In genomic region chr17:33521784-33522183, GRCh38 we compare ENCODE assay signal across 11 cellular contexts.
A peak's percentile ranks its signal among the peaks of the same experiment; 100 is the strongest.
DNase-seq lines count a peak whose midpoint lies in the region; ATAC-seq and TF ChIP-seq lines count a peak whose summit lies in the region.
"Had no signal": no experiment of that assay in that cellular context is flagged by ENCODE, and none has a peak within 500 bp of the region (broad histone marks: within the 10 kb centered on the region; RNA-seq: fewer than 3 reads in every experiment).

No MANE protein-coding gene starts in this region.

- no peak overlapping the region for H3K27ac ChIP-seq in H9 (ENCODE audit: insufficient read length, low read depth, low read length)
- H3K27ac ChIP-seq: KMS-11 had no signal

- H3K27me3 ChIP-seq in H9 (ENCODE audit: insufficient read depth, low read length) = no peaks in the 10 kb centered on the region; the same call in 1 of the 2 replicates

- no peak overlapping the region for H2AFZ ChIP-seq in H9 (ENCODE audit: low read length)

- H4K8ac ChIP-seq in H9 (replicated peaks; ENCODE audit: insufficient read length, low read depth, low read length) = no peak overlapping the region

- H4K5ac ChIP-seq in H9 (ENCODE audit: insufficient read length, low read depth, low read length) = no peak overlapping the region

- no peak overlapping the region for H3K23ac ChIP-seq in H9 (ENCODE audit: insufficient read length, low read depth, low read length)

- H3K4ac ChIP-seq in H9 (ENCODE audit: low read depth, low read length) = no peak overlapping the region

- peaks cover 0 to 2% (median under 1%) of the 10 kb centered on the region in 3 experiments; a peak in 1 of 7 replicates for H3K36me3 Mint-ChIP-seq in H9 (ENCODE audit: insufficient read depth in 1 of 3, low read depth in 3 of 3)

- DNase-seq in NCI-H2029 treated with DMSO at 0.1 percent for 48 hours (lab: John Stamatoyannopoulos, UW) = peak; percentile 2
- no peak for DNase-seq in NCI-H2029 (lab: John Stamatoyannopoulos, UW)
- peak; percentile 80 for DNase-seq in H9
- no peak for DNase-seq in astrocyte of the spinal cord (ENCODE audit: low read depth, low spot score)
- peak in 2 of 3 donors; percentile 42 to 49 for DNase-seq in mucosa of descending colon
- DNase-seq in A172 (ENCODE audit: low spot score) = no peak
- DNase-seq in KG1 (lab: John Stamatoyannopoulos, UW) = no peak
- DNase-seq: activated T-cell treated with anti-CD3 and anti-CD28 coated beads, Interleukin-2, amount 50 U/mL, for 4 hours; cortex of kidney had no signal

- no peaks in the 10 kb centered on the region for H3K79me2 ChIP-seq in H9 (ENCODE audit: insufficient read depth, low read length)

- no peaks in the 10 kb centered on the region for H3K79me1 ChIP-seq in H9 (ENCODE audit: insufficient read depth, low read depth, low read length, poor library complexity, severe bottlenecking)

- peak; percentile 24 for ATAC-seq in mucosa of descending colon
- no peak for ATAC-seq in HG02970 (IDR thresholded peaks at IDR 0.05; ENCODE audit: low FRiP score, unreplicated experiment)
- ATAC-seq: activated T-cell treated with anti-CD3 and anti-CD28 coated beads, Interleukin-2, amount 50 U/mL, for 4 hours had no signal

- no peak overlapping the region for H3K56ac ChIP-seq in H9 (ENCODE audit: insufficient read length, low read depth, low read length)

- no peak overlapping the region for H3T11ph ChIP-seq in H9 (ENCODE audit: low read length)

- TF ChIP-seq CTCF in H9 (conservative IDR thresholded peaks at IDR 0.05) (peak; percentile 76), astrocyte of the spinal cord (IDR thresholded peaks at IDR 0.05; ENCODE audit: low read depth, low read length) (peak; percentile 11), mucosa of descending colon (IDR thresholded peaks at IDR 0.05) (no peak)

- H2BK5ac ChIP-seq in H9 (ENCODE audit: insufficient read length, low read length) = no peak overlapping the region

- WGBS in H9 (ENCODE audit: extremely low coverage, insufficient read length, low lambda C conversion rate) = no CpG with 5 or more reads among the region's 5 CpGs

- H3K27ac Mint-ChIP-seq in H9 = no peak overlapping the region

- H2BK120ac ChIP-seq in H9 (ENCODE audit: low read depth, low read length, poor library complexity, severe bottlenecking) = no peak overlapping the region

- H3K4me2 ChIP-seq in H9 (ENCODE audit: insufficient read depth, insufficient read length, low read length) = no peak overlapping the region
- H3K4me2 ChIP-seq: KMS-11 had no signal

- in situ Hi-C loops in astrocyte of the spinal cord (cut with HindIII; ENCODE audit: low sequenced_read_pairs) = no loop called here

- H3K4me3 Mint-ChIP-seq in H9 = no peak overlapping the region
- H3K4me3 Mint-ChIP-seq: activated T-cell treated with anti-CD3 and anti-CD28 coated beads, Interleukin-2, amount 50 U/mL, for 4 hours had no signal

- no peak overlapping the region for H3K9ac ChIP-seq in H9 (ENCODE audit: extremely low read depth, insufficient read length, low read length)
- H3K9ac ChIP-seq: KMS-11 had no signal

- no peaks in the 10 kb centered on the region for H4K20me1 ChIP-seq in H9 (ENCODE audit: control insufficient read depth, insufficient read depth, insufficient read length)

- H3K4me3 ChIP-seq in astrocyte of the spinal cord (ENCODE audit: low read depth, low read length) (no peak overlapping the region), mucosa of descending colon (no peak overlapping the region)

- H2BK20ac ChIP-seq in H9 (ENCODE audit: low read depth, low read length, poor library complexity, severe bottlenecking) = no peak overlapping the region

- H2BK15ac ChIP-seq in H9 (ENCODE audit: low read depth, low read length) = no peak overlapping the region

- H2AK5ac ChIP-seq in H9 (ENCODE audit: insufficient read length, low read length) = no peak overlapping the region

- H3K36me3 ChIP-seq in mucosa of descending colon (ENCODE audit: low read depth) = no peaks in the 10 kb centered on the region

- peaks cover 3 to 15% of the 10 kb centered on the region in 2 experiments; a peak in 3 of 4 replicates for H3K4me1 Mint-ChIP-seq in H9

- H3K4me1 ChIP-seq in H9 (ENCODE audit: insufficient read depth, low read length) (no peaks in the 10 kb centered on the region), mucosa of descending colon (ENCODE audit: low read depth) (no peaks in the 10 kb centered on the region)

- H3K9me3 ChIP-seq in H9 (ENCODE audit: control insufficient read depth, low read depth, low read length) = no peaks in the 10 kb centered on the region
- H3K9me3 ChIP-seq in mucosa of descending colon = no peaks in the 10 kb centered on the region

- no peak overlapping the region for H2BK12ac ChIP-seq in H9 (ENCODE audit: insufficient read length, low read depth, low read length)

- H4K91ac ChIP-seq in H9 (ENCODE audit: insufficient read length, low read depth, low read length) = no peak overlapping the region

- no peak overlapping the region for H3K18ac ChIP-seq in H9 (ENCODE audit: insufficient read length, low read depth, low read length)

- intact Hi-C loops in mucosa of descending colon (cut with DNase I, micrococcal nuclease) = loop anchor here in 1 of 2 donors (10.0 kb wide), 1 partner anchor 227 kb away; the partner anchor contains the start of gene ASIC2

- peaks cover 16% of the 10 kb centered on the region for H3K27me3 Mint-ChIP-seq in H9 (ENCODE audit: low read depth)

- H3K14ac ChIP-seq in H9 (ENCODE audit: insufficient read depth, low read length) = no peak overlapping the region

- no peaks in the 10 kb centered on the region for H3K23me2 ChIP-seq in H9 (ENCODE audit: insufficient read length, low read depth, low read length, poor library complexity, severe bottlenecking)

- H3K9me3 Mint-ChIP-seq in H9 = peaks cover 1 to 2% of the 10 kb centered on the region in 2 experiments; a peak in 2 of 5 replicates

Comparison
In these comparisons a context has a peak if more than half of its experiments do, and no peak if none do; other contexts are left out.
1. DNase-seq: peak in NCI-H2029 treated with DMSO at 0.1 percent for 48 hours (single experiment), H9 (single experiment) and mucosa of descending colon (2 of 3); none in NCI-H2029 (single experiment), astrocyte of the spinal cord (single experiment), A172 (single experiment) and KG1 (single experiment).